In genomic region chr20:50625986-50626677, GRCh38 we compare ENCODE assay signal across 8 cellular contexts.
DNase-seq lines count a peak whose midpoint lies in the region; ATAC-seq and TF ChIP-seq lines count a peak whose summit lies in the region.

No MANE protein-coding gene starts in this region.

- POLR2A ChIA-PET in activated CD4-positive, alpha-beta T cell treated with anti-CD3 and anti-CD28 coated beads for 36 hours (lab: Charles Lee) = no interaction called here

- H3K36me3 ChIP-seq in left lung = no peaks in the 10 kb centered on the region
- H3K36me3 ChIP-seq in upper lobe of right lung = no peaks in the 10 kb centered on the region

- DNase-seq in activated CD4-positive, alpha-beta T cell treated with anti-CD3 and anti-CD28 coated beads for 36 hours = peak; percentile 62
- DNase-seq in activated CD4-positive, alpha-beta T cell treated with anti-CD3 and anti-CD28 coated beads for 1 hour = no peak
- peak; percentile 70 for DNase-seq in NCI-H2196 treated with DMSO at 0.1 percent for 48 hours (lab: John Stamatoyannopoulos, UW; ENCODE audit: unreplicated experiment)
- DNase-seq in astrocyte of the hippocampus (ENCODE audit: low read depth, low spot score) = peak; percentile 60
- DNase-seq in left lung = no peak
- no peak for DNase-seq in upper lobe of right lung
- no peak for DNase-seq in superior temporal gyrus (ENCODE audit: extremely low spot score)

- H3K4me3 ChIP-seq in left lung (no peak overlapping the region), upper lobe of right lung (no peak overlapping the region)

- no peaks in the 10 kb centered on the region for H3K36me3 Mint-ChIP-seq in activated CD4-positive, alpha-beta T cell treated with anti-CD3 and anti-CD28 coated beads for 36 hours (ENCODE audit: low read depth)

- intact Hi-C loops in activated CD4-positive, alpha-beta T cell treated with anti-CD3 and anti-CD28 coated beads for 36 hours (cut with DNase I, micrococcal nuclease) = loop anchor here in 1 of 2 experiments (1.0 kb wide), 1 partner anchor 123 kb away; no protein-coding TSS in a partner anchor
- intact Hi-C loops in left lung (cut with DNase I) (no loop called here), upper lobe of right lung (cut with DNase I) (no loop called here)

- CTCF ChIA-PET in activated CD4-positive, alpha-beta T cell treated with anti-CD3 and anti-CD28 coated beads for 36 hours (lab: Charles Lee) = interaction anchor here (0.7 to 2.7 kb wide), 4 partner anchors 9 to 164 kb away, joined by 4 to 21 read pairs (median 6); no protein-coding TSS in a partner anchor

- H3K4me1 Mint-ChIP-seq in activated CD4-positive, alpha-beta T cell treated with anti-CD3 and anti-CD28 coated beads for 36 hours = no peaks in the 10 kb centered on the region

- no peak overlapping the region for H3K4me3 Mint-ChIP-seq in activated CD4-positive, alpha-beta T cell treated with anti-CD3 and anti-CD28 coated beads for 36 hours

- peaks cover 0 to 6% of the 10 kb centered on the region in 2 donors for H3K9me3 ChIP-seq in left lung
- H3K9me3 ChIP-seq in upper lobe of right lung = peaks cover 3% of the 10 kb centered on the region

- no peaks in the 10 kb centered on the region for H3K9me3 Mint-ChIP-seq in activated CD4-positive, alpha-beta T cell treated with anti-CD3 and anti-CD28 coated beads for 36 hours (ENCODE audit: low read depth)

- H3K4me1 ChIP-seq in left lung (no peaks in the 10 kb centered on the region), upper lobe of right lung (no peaks in the 10 kb centered on the region)

- ATAC-seq in activated CD4-positive, alpha-beta T cell treated with anti-CD3 and anti-CD28 coated beads for 36 hours = peak; percentile 44
- peak; percentile 26 for ATAC-seq in left lung
- no peak for ATAC-seq in upper lobe of right lung
- ATAC-seq in HG03196 (IDR thresholded peaks at IDR 0.05; ENCODE audit: unreplicated experiment) = no peak

- H3K27ac Mint-ChIP-seq in activated CD4-positive, alpha-beta T cell treated with anti-CD3 and anti-CD28 coated beads for 36 hours = no peak overlapping the region

- H3K27me3 ChIP-seq in left lung = no peaks in the 10 kb centered on the region
- H3K27me3 ChIP-seq in upper lobe of right lung = no peaks in the 10 kb centered on the region

- H3K27me3 Mint-ChIP-seq in activated CD4-positive, alpha-beta T cell treated with anti-CD3 and anti-CD28 coated beads for 36 hours = no peaks in the 10 kb centered on the region

- no peak overlapping the region for H3K27ac ChIP-seq in left lung
- no peak overlapping the region for H3K27ac ChIP-seq in upper lobe of right lung

- TF ChIP-seq CTCF in left lung (IDR thresholded peaks at IDR 0.05) (peak in 1 of 2 donors; percentile 29), upper lobe of right lung (IDR thresholded peaks at IDR 0.05) (peak; percentile 42)

Comparison
In these comparisons a context has a peak if more than half of its experiments do, and no peak if none do; other contexts are left out.
1. DNase-seq: peak in activated CD4-positive, alpha-beta T cell treated with anti-CD3 and anti-CD28 coated beads for 36 hours (single experiment), NCI-H2196 treated with DMSO at 0.1 percent for 48 hours (single experiment) and astrocyte of the hippocampus (single experiment); none in activated CD4-positive, alpha-beta T cell treated with anti-CD3 and anti-CD28 coated beads for 1 hour (single experiment), left lung (0 of 2), upper lobe of right lung (single experiment) and superior temporal gyrus (single experiment).
2. ATAC-seq: peak in activated CD4-positive, alpha-beta T cell treated with anti-CD3 and anti-CD28 coated beads for 36 hours (single experiment) and left lung (single experiment); none in upper lobe of right lung (single experiment) and HG03196 (single experiment).